Comparison of ENCODE assay signal across 22 cellular contexts in genomic region chr2:43098539-43098938, GRCh38.
"Had no signal": no experiment of that assay in that cellular context is flagged by ENCODE, and none has a peak within 500 bp of the region (broad histone marks: within the 10 kb centered on the region; RNA-seq: fewer than 3 reads in every experiment).

No MANE protein-coding gene starts in this region.

- FAIRE-seq: TTC549 had no signal

- H3K9me3 Mint-ChIP-seq: natural killer cell treated with Interleukin-12 subunit alpha and Interleukin-12 subunit beta and Interleukin-15 and Interleukin-18, amount 100 ng/mL, for 72 hours; stimulated activated naive CD8-positive, alpha-beta T cell treated with anti-CD3 and anti-CD28 coated beads, Interleukin-15, Interleukin-2, amounts not matched to agents 100 ng/mL and 50 ng/mL, for 24 hours had no signal

- H3K4me3 Mint-ChIP-seq: activated CD4-positive, alpha-beta T cell treated with anti-CD3 and anti-CD28 coated beads for 36 hours; activated naive CD8-positive, alpha-beta T cell treated with anti-CD3 and anti-CD28 coated beads, Interleukin-2, amount 10 ng/mL, durations not matched to agents 7 days and 5 days; activated T-helper 17 cell treated with anti-CD3 and anti-CD28 coated beads, Interleukin-2, amount 50 U/mL, for 72 hours; natural killer cell treated with Interleukin-12 subunit alpha and Interleukin-12 subunit beta and Interleukin-15 and Interleukin-18, amount 100 ng/mL, for 72 hours; stimulated activated naive CD8-positive, alpha-beta T cell treated with anti-CD3 and anti-CD28 coated beads, Interleukin-15, Interleukin-2, amounts not matched to agents 100 ng/mL and 50 ng/mL, for 24 hours; T-helper 2 cell treated with Interferon-gamma antibody and Interleukin-4, amounts not matched to agents 5 μg/mL and 100 μg/mL, for 36 hours; type B pancreatic cell; WTC11 had no signal

- H3K4me1 Mint-ChIP-seq: activated CD4-positive, alpha-beta T cell treated with anti-CD3 and anti-CD28 coated beads for 36 hours; activated naive CD8-positive, alpha-beta T cell treated with anti-CD3 and anti-CD28 coated beads, Interleukin-2, amount 10 ng/mL, durations not matched to agents 7 days and 5 days; activated T-helper 17 cell treated with anti-CD3 and anti-CD28 coated beads, Interleukin-2, amount 50 U/mL, for 72 hours had no signal

- H3K27ac Mint-ChIP-seq: activated CD4-positive, alpha-beta T cell treated with anti-CD3 and anti-CD28 coated beads for 36 hours; activated naive CD8-positive, alpha-beta T cell treated with anti-CD3 and anti-CD28 coated beads, Interleukin-2, amount 10 ng/mL, durations not matched to agents 7 days and 5 days; activated T-helper 17 cell treated with anti-CD3 and anti-CD28 coated beads, Interleukin-2, amount 50 U/mL, for 72 hours; natural killer cell treated with Interleukin-12 subunit alpha and Interleukin-12 subunit beta and Interleukin-15 and Interleukin-18, amount 100 ng/mL, for 72 hours; stimulated activated naive CD8-positive, alpha-beta T cell treated with anti-CD3 and anti-CD28 coated beads, Interleukin-15, Interleukin-2, amounts not matched to agents 100 ng/mL and 50 ng/mL, for 24 hours; T-helper 2 cell treated with Interferon-gamma antibody and Interleukin-4, amounts not matched to agents 5 μg/mL and 100 μg/mL, for 36 hours; type B pancreatic cell; WTC11 had no signal

- H3K27ac ChIP-seq: prostate gland, SK-N-MC, suprapubic skin had no signal

- DNase-seq: activated CD4-positive, alpha-beta T cell treated with anti-CD3 and anti-CD28 coated beads for 36 hours; activated CD4-positive, alpha-beta T cell treated with anti-CD3 and anti-CD28 coated beads, Interleukin-2, amount 50 U/mL, for 48 hours; activated naive CD4-positive, alpha-beta T cell treated with Interleukin-2 at 50 U/mL for 16 hours; activated naive CD8-positive, alpha-beta T cell treated with anti-CD3 and anti-CD28 coated beads, Interleukin-2, amount 10 ng/mL, durations not matched to agents 7 days and 5 days; cerebellar nuclear complex; effector memory CD4-positive, alpha-beta T cell; esophagus squamous epithelium; left cardiac atrium; occipital lobe; stimulated activated CD4-positive, alpha-beta T cell treated with anti-CD3 and anti-CD28 coated beads, Interleukin-2, amount 100 ng/mL, for 48 hours had no signal

- H3K36me3 ChIP-seq: esophagus squamous epithelium, prostate gland, right atrium auricular region, suprapubic skin had no signal

- H3K9me3 ChIP-seq: esophagus squamous epithelium, prostate gland, right atrium auricular region, suprapubic skin had no signal

- H3K27me3 ChIP-seq: esophagus squamous epithelium, right atrium auricular region, suprapubic skin had no signal

- H3K27me3 Mint-ChIP-seq: activated CD4-positive, alpha-beta T cell treated with anti-CD3 and anti-CD28 coated beads for 36 hours; activated naive CD8-positive, alpha-beta T cell treated with anti-CD3 and anti-CD28 coated beads, Interleukin-2, amount 10 ng/mL, durations not matched to agents 7 days and 5 days; activated T-helper 17 cell treated with anti-CD3 and anti-CD28 coated beads, Interleukin-2, amount 50 U/mL, for 72 hours; stimulated activated naive CD8-positive, alpha-beta T cell treated with anti-CD3 and anti-CD28 coated beads, Interleukin-15, Interleukin-2, amounts not matched to agents 100 ng/mL and 50 ng/mL, for 24 hours; type B pancreatic cell had no signal

- H3K4me1 ChIP-seq: prostate gland had no signal

- ATAC-seq: activated CD4-positive, alpha-beta T cell treated with anti-CD3 and anti-CD28 coated beads for 36 hours; activated T-helper 17 cell treated with anti-CD3 and anti-CD28 coated beads, Interleukin-2, amount 50 U/mL, for 72 hours; left cardiac atrium; natural killer cell treated with Interleukin-12 subunit alpha and Interleukin-12 subunit beta and Interleukin-15 and Interleukin-18, amount 100 ng/mL, for 72 hours; WTC11 had no signal

- H3K4me3 ChIP-seq: esophagus squamous epithelium, prostate gland, right atrium auricular region, SK-N-MC, skin epidermis, suprapubic skin had no signal

- H3K36me3 Mint-ChIP-seq: natural killer cell treated with Interleukin-12 subunit alpha and Interleukin-12 subunit beta and Interleukin-15 and Interleukin-18, amount 100 ng/mL, for 72 hours had no signal
